22 cellular contexts compared by ENCODE assay signal in the genomic region with DNA sequence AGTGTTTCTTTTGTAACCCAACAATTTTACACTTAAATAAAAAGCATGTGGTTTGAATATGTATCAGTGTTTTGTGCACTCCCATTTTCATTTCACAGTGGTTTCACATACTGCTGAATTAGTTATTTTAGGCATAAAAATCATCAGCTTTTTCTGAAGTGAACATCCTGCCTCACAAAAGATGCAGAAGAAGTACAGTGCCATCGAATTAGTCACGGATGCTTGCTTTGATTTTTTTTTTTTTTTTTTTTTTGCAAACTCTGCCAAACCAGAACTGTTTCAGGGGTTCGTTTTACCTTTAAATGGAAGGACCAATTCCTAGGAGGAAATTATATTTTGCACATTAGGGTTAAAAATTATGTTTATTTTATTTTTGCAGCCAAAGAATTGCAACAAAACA.
"Had no signal": no experiment of that assay in that cellular context is flagged by ENCODE, and none has a peak within 500 bp of the region (broad histone marks: within the 10 kb centered on the region; RNA-seq: fewer than 3 reads in every experiment).

No MANE protein-coding gene starts in this region.

- H3K9me3 Mint-ChIP-seq: activated CD4-positive, alpha-beta T cell treated with anti-CD3 and anti-CD28 coated beads, Interleukin-2, amount 10 ng/mL, durations not matched to agents 24 days and 14 days; activated CD8-positive, alpha-beta T cell treated with anti-CD3 and anti-CD28 coated beads for 36 hours; activated naive CD8-positive, alpha-beta T cell treated with anti-CD3 and anti-CD28 coated beads, Interleukin-2, amount 10 ng/mL, durations not matched to agents 7 days and 5 days; activated T-helper 17 cell treated with anti-CD3 and anti-CD28 coated beads, Interleukin-2, amount 50 U/mL, for 72 hours; effector memory CD8-positive, alpha-beta T cell; memory B cell; naive B cell; stimulated activated effector memory CD8-positive, alpha-beta T cell treated with anti-CD3 and anti-CD28 coated beads, Interleukin-12 subunit alpha, Interleukin-12 subunit beta, amount 100 ng/mL, for 72 hours had no signal

- H3K9me3 ChIP-seq: esophagus squamous epithelium, mucosa of descending colon, pancreas, stomach, testis, upper lobe of left lung had no signal

- H3K4me1 ChIP-seq: esophagus squamous epithelium, pancreas, stomach, testis, upper lobe of left lung had no signal

- H3K4me1 Mint-ChIP-seq: activated CD4-positive, alpha-beta T cell treated with anti-CD3 and anti-CD28 coated beads, Interleukin-2, amount 10 ng/mL, durations not matched to agents 24 days and 14 days; activated T-helper 17 cell treated with anti-CD3 and anti-CD28 coated beads, Interleukin-2, amount 50 U/mL, for 72 hours; memory B cell; naive B cell; stimulated activated effector memory CD8-positive, alpha-beta T cell treated with anti-CD3 and anti-CD28 coated beads, Interleukin-12 subunit alpha, Interleukin-12 subunit beta, amount 100 ng/mL, for 72 hours had no signal

- H3K27ac ChIP-seq: esophagus squamous epithelium, pancreas, stomach, testis, upper lobe of left lung had no signal

- H3K36me3 Mint-ChIP-seq: activated naive CD8-positive, alpha-beta T cell treated with anti-CD3 and anti-CD28 coated beads, Interleukin-2, amount 10 ng/mL, durations not matched to agents 7 days and 5 days; brain; memory B cell; naive B cell; stimulated activated effector memory CD8-positive, alpha-beta T cell treated with anti-CD3 and anti-CD28 coated beads, Interleukin-12 subunit alpha, Interleukin-12 subunit beta, amount 100 ng/mL, for 72 hours had no signal

- H3K27me3 Mint-ChIP-seq: brain had no signal

- H3K36me3 ChIP-seq: esophagus squamous epithelium, pancreas, stomach, upper lobe of left lung had no signal

- H3K4me3 Mint-ChIP-seq: activated CD4-positive, alpha-beta T cell treated with anti-CD3 and anti-CD28 coated beads, Interleukin-2, amount 10 ng/mL, durations not matched to agents 24 days and 14 days; activated CD8-positive, alpha-beta T cell treated with anti-CD3 and anti-CD28 coated beads for 36 hours; activated naive CD8-positive, alpha-beta T cell treated with anti-CD3 and anti-CD28 coated beads, Interleukin-2, amount 10 ng/mL, durations not matched to agents 7 days and 5 days; activated T-helper 17 cell treated with anti-CD3 and anti-CD28 coated beads, Interleukin-2, amount 50 U/mL, for 72 hours; effector memory CD8-positive, alpha-beta T cell; memory B cell; naive B cell; stimulated activated effector memory CD8-positive, alpha-beta T cell treated with anti-CD3 and anti-CD28 coated beads, Interleukin-12 subunit alpha, Interleukin-12 subunit beta, amount 100 ng/mL, for 72 hours had no signal

- H3K4me2 ChIP-seq: smooth muscle cell had no signal

- DNase-seq: activated CD4-positive, alpha-beta T cell treated with anti-CD3 and anti-CD28 coated beads, Interleukin-2, amount 10 ng/mL, durations not matched to agents 24 days and 14 days; activated CD8-positive, alpha-beta T cell treated with anti-CD3 and anti-CD28 coated beads for 36 hours; activated naive CD4-positive, alpha-beta T cell treated with Interleukin-2 at 50 U/mL for 16 hours; activated naive CD8-positive, alpha-beta T cell treated with anti-CD3 and anti-CD28 coated beads, Interleukin-2, amount 10 ng/mL, durations not matched to agents 7 days and 5 days; activated T-cell treated with anti-CD3 and anti-CD28 coated beads, Interleukin-2, amount 50 U/mL, for 1 hour; amygdala; caudate nucleus; effector memory CD8-positive, alpha-beta T cell; esophagus squamous epithelium; mucosa of descending colon; naive B cell; pancreas; stimulated activated CD4-positive, alpha-beta T cell treated with anti-CD3 and anti-CD28 coated beads, Interleukin-4, amount 100 ng/mL, for 24 hours; stomach; testis; upper lobe of left lung had no signal

- H3K27ac Mint-ChIP-seq: activated CD4-positive, alpha-beta T cell treated with anti-CD3 and anti-CD28 coated beads, Interleukin-2, amount 10 ng/mL, durations not matched to agents 24 days and 14 days; activated CD8-positive, alpha-beta T cell treated with anti-CD3 and anti-CD28 coated beads for 36 hours; activated naive CD8-positive, alpha-beta T cell treated with anti-CD3 and anti-CD28 coated beads, Interleukin-2, amount 10 ng/mL, durations not matched to agents 7 days and 5 days; activated T-helper 17 cell treated with anti-CD3 and anti-CD28 coated beads, Interleukin-2, amount 50 U/mL, for 72 hours; effector memory CD8-positive, alpha-beta T cell; memory B cell; naive B cell; stimulated activated effector memory CD8-positive, alpha-beta T cell treated with anti-CD3 and anti-CD28 coated beads, Interleukin-12 subunit alpha, Interleukin-12 subunit beta, amount 100 ng/mL, for 72 hours had no signal

- H3K4me3 ChIP-seq: esophagus squamous epithelium, mucosa of descending colon, pancreas, smooth muscle cell, stomach, testis, upper lobe of left lung had no signal

- ATAC-seq: activated CD8-positive, alpha-beta T cell treated with anti-CD3 and anti-CD28 coated beads for 36 hours; activated T-helper 17 cell treated with anti-CD3 and anti-CD28 coated beads, Interleukin-2, amount 50 U/mL, for 72 hours; effector memory CD8-positive, alpha-beta T cell; mucosa of descending colon; pancreas; sciatic nerve; stimulated activated effector memory CD8-positive, alpha-beta T cell treated with anti-CD3 and anti-CD28 coated beads, Interleukin-12 subunit alpha, Interleukin-12 subunit beta, amount 100 ng/mL, for 72 hours had no signal

- H3K27me3 ChIP-seq: esophagus squamous epithelium, pancreas, testis, upper lobe of left lung had no signal
